In the genomic region with DNA sequence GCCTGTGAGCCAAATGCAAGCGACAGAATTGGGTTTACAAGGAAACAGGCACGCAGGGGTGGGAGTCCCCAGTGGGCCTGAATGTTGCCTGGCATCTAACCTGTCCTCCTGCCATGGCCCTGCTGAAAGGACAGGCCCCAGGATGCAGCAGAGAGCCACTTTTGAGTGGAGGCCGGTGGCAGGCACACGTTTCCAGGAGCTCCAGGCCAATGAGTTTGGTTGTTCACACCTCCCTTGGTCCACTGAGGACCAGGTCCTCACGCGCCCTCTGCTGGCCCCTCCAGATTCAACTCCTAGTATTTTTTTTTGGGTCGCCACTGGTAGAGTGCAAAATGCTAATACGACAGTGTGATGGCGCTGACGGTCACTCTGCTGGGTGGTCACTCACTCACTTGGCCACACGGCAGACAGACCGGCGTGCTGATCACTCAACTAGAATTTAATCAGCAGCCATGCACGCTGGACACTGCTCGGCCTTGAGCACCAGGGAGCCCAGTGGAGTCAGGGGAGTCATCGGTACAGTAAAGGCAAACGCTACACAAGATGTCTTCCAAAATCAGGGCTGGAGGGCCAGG, we compare ENCODE assay signal across 8 cellular contexts.
DNase-seq lines count a peak whose midpoint lies in the region; ATAC-seq, FAIRE-seq and TF ChIP-seq lines count a peak whose summit lies in the region.

No MANE protein-coding gene starts in this region.

- DNase-seq in AG08396 (ENCODE audit: low spot score) (peak; percentile 74), GM18507 (ENCODE audit: extremely low spot score, insufficient read length, low read depth) (peak; percentile 52), NCI-H146 (lab: John Stamatoyannopoulos, UW) (peak; percentile 50), cerebellar cortex (ENCODE audit: low spot score) (peak; percentile 79)
- peak; percentile 30 for DNase-seq in stimulated activated CD8-positive, alpha-beta memory T cell treated with anti-CD3 and anti-CD28 coated beads, Interleukin-15, amount 100 ng/mL, for 1 hour (ENCODE audit: low read depth)

- H3K36me3 ChIP-seq in liver (ENCODE audit: control insufficient read depth in 4 of 4, insufficient read depth in 3 of 4, low read depth in 1 of 4, low read length in 3 of 4), result peaks cover 0 to 19% (median 2%) of the 10 kb centered on the region in 4 donors

- H3K9me3 ChIP-seq in liver (ENCODE audit: control insufficient read depth in 4 of 4, low read length in 3 of 4), result no peaks in the 10 kb centered on the region

- FAIRE-seq in GM18507 (lab: Jason Lieb, UNC), result peak; percentile 68

- H3K4me3 ChIP-seq in WI38 (ENCODE audit: low read depth, low read length), result no peak overlapping the region
- no peak overlapping the region for H3K4me3 ChIP-seq in liver (ENCODE audit: low read depth in 1 of 3, low read length in 3 of 3)

- H3K4me1 ChIP-seq in liver (ENCODE audit: control insufficient read depth in 4 of 4, insufficient read depth in 4 of 4, low read length in 3 of 4), result peaks cover 0 to under 1% (median 0%) of the 10 kb centered on the region in 4 donors

- no peak overlapping the region for H3K27ac ChIP-seq in liver (ENCODE audit: low read depth in 1 of 2, low read length in 2 of 2)

- 78% methylated on average over 17 of the region's 17 CpGs for WGBS in liver

- H3K9ac ChIP-seq in liver (ENCODE audit: low read depth in 1 of 2, low read length in 2 of 2), result no peak overlapping the region

- H3K27me3 ChIP-seq in liver (ENCODE audit: control insufficient read depth in 4 of 4, insufficient read depth in 4 of 4, low read length in 3 of 4), result no peaks in the 10 kb centered on the region

- TF ChIP-seq CTCF in WI38 (IDR thresholded peaks at IDR 0.05; ENCODE audit: low read depth, low read length), result peak; percentile 53
- peak; percentile 49 for TF ChIP-seq CTCF in liver (IDR thresholded peaks at IDR 0.05; ENCODE audit: low read depth, low read length, missing input control)

- ATAC-seq in HG03039 (IDR thresholded peaks at IDR 0.05; ENCODE audit: unreplicated experiment), result no peak

- peak; percentile 62 to 77 for TF ChIP-seq RAD21 in liver (IDR thresholded peaks at IDR 0.05)

TF ChIP-seq in liver, 16 proteins besides CTCF, POLR2A, EP300 and RAD21:
- no peak for TF ChIP-seq NR2F2 (IDR thresholded peaks at IDR 0.05)
- TF ChIP-seq RXRA (IDR thresholded peaks at IDR 0.05), result no peak
- no peak for TF ChIP-seq GABPA (IDR thresholded peaks at IDR 0.05 in 1 of 2, conservative IDR thresholded peaks at IDR 0.05 in 1 of 2)
- TF ChIP-seq, protein P1, sequence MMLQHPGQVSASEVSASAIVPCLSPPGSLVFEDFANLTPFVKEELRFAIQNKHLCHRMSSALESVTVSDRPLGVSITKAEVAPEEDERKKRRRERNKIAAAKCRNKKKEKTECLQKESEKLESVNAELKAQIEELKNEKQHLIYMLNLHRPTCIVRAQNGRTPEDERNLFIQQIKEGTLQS (IDR thresholded peaks at IDR 0.05), result no peak
- TF ChIP-seq SP1 (IDR thresholded peaks at IDR 0.05), result no peak
- TF ChIP-seq MAX (IDR thresholded peaks at IDR 0.05), result no peak
- no peak for TF ChIP-seq FOXA1 (IDR thresholded peaks at IDR 0.05)
- no peak for TF ChIP-seq ZBTB33 (IDR thresholded peaks at IDR 0.05)
- no peak for TF ChIP-seq YY1 (IDR thresholded peaks at IDR 0.05)
- TF ChIP-seq EGR1 (IDR thresholded peaks at IDR 0.05; ENCODE audit: low read depth in 2 of 2), result no peak
- no peak for TF ChIP-seq HNF4A (conservative IDR thresholded peaks at IDR 0.05)
- no peak for TF ChIP-seq REST (IDR thresholded peaks at IDR 0.05)
- no peak for TF ChIP-seq JUND (IDR thresholded peaks at IDR 0.05)
- no peak for TF ChIP-seq HNF4G (IDR thresholded peaks at IDR 0.05)
- no peak for TF ChIP-seq FOXA2 (IDR thresholded peaks at IDR 0.05)
- TF ChIP-seq TAF1 (conservative IDR thresholded peaks at IDR 0.05), result no peak
